In the genomic region with DNA sequence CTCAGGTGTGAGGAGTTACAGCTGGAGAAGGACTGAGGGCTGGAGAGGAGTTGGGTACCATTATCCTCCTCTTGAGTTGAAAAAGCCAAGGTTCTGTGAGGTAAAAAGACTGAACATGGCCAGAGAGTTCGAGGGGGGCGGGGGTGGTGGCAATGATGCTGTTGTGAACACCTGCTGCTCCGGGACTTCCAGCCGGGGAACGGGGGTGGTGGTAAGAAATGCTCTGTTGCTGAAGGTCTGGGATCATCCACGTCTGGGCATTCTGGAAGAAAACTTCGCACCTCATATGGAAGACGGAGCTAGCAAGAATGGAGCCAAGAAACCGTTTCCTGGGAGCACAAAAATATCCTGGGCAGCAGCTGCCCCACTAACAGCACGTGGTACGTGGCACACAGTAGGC, we compare ENCODE assay signal across 20 cellular contexts. TPM values are rescaled to one million over a fixed set of nuclear protein-coding genes. Genes with fewer than 3 reads are reported as not detected.
DNase-seq lines count a peak whose midpoint lies in the region; ATAC-seq, FAIRE-seq and TF ChIP-seq lines count a peak whose summit lies in the region.
"Had no signal": no experiment of that assay in that cellular context is flagged by ENCODE, and none has a peak within 500 bp of the region (broad histone marks: within the 10 kb centered on the region; RNA-seq: fewer than 3 reads in every experiment).

No MANE protein-coding gene starts in this region.

- H3F3A ChIP-seq in MM.1S (ENCODE audit: insufficient read depth, low read length) = no peaks in the 10 kb centered on the region

- no peak for TF ChIP-seq POLR2A in K562 (conservative IDR thresholded peaks at IDR 0.05)

- H3K9me3 Mint-ChIP-seq in natural killer cell treated with Interleukin-12 subunit alpha and Interleukin-12 subunit beta and Interleukin-15 and Interleukin-18, amount 100 ng/mL, for 72 hours = no peaks in the 10 kb centered on the region
- H3K9me3 Mint-ChIP-seq in natural killer cell = no peaks in the 10 kb centered on the region

- H3K36me3 ChIP-seq in MM.1S (replicated peaks; ENCODE audit: insufficient read depth, low read length) (no peaks in the 10 kb centered on the region), K562 (ENCODE audit: control insufficient read depth, insufficient read depth, low read length) (no peaks in the 10 kb centered on the region)

- intact Hi-C loops in natural killer cell (cut with micrococcal nuclease) (no loop called here), K562 (cut with micrococcal nuclease) (no loop called here)

- H3K9me1 ChIP-seq in K562 (ENCODE audit: control insufficient read depth, insufficient read depth, low read length) = no peaks in the 10 kb centered on the region

- H3K9me3 ChIP-seq in MM.1S (replicated peaks; ENCODE audit: insufficient read depth, low read length) (no peaks in the 10 kb centered on the region), K562 (replicated peaks; ENCODE audit: control insufficient read depth, insufficient read depth, low read depth, low read length) (peaks cover 4% of the 10 kb centered on the region)
- H3K9me3 ChIP-seq: SK-N-SH had no signal

- no peaks in the 10 kb centered on the region for H3K36me3 Mint-ChIP-seq in natural killer cell treated with Interleukin-12 subunit alpha and Interleukin-12 subunit beta and Interleukin-15 and Interleukin-18, amount 100 ng/mL, for 72 hours
- no peaks in the 10 kb centered on the region for H3K36me3 Mint-ChIP-seq in natural killer cell
- H3K36me3 Mint-ChIP-seq: CD14-positive monocyte, IgD-negative memory B cell had no signal

- H3K4me1 Mint-ChIP-seq in natural killer cell treated with Interleukin-12 subunit alpha and Interleukin-12 subunit beta and Interleukin-15 and Interleukin-18, amount 100 ng/mL, for 72 hours (ENCODE audit: low read depth in 2 of 2) = peaks cover 9 to 11% of the 10 kb centered on the region in 2 donors
- H3K4me1 Mint-ChIP-seq in natural killer cell = peaks cover 9% of the 10 kb centered on the region in 2 donors
- H3K4me1 Mint-ChIP-seq: CD14-positive monocyte had no signal

- H3K4me3 Mint-ChIP-seq in natural killer cell treated with Interleukin-12 subunit alpha and Interleukin-12 subunit beta and Interleukin-15 and Interleukin-18, amount 100 ng/mL, for 72 hours = peak overlapping the region; percentile 37
- no peak overlapping the region for H3K4me3 Mint-ChIP-seq in natural killer cell
- H3K4me3 Mint-ChIP-seq: CD14-positive monocyte had no signal

- H3K27ac ChIP-seq in MM.1S (ENCODE audit: low read length) (no peak overlapping the region), K562 (ENCODE audit: extremely low read depth, low read depth, low read length) (no peak overlapping the region)
- H3K27ac ChIP-seq: HL-60 had no signal

- FAIRE-seq in K562 (lab: Jason Lieb, UNC) = no peak
- FAIRE-seq: H54 had no signal

- in situ Hi-C loops in K562 (cut with MboI) = loop anchor here (5.0 kb wide), 1 partner anchor 67 kb away; no protein-coding TSS in a partner anchor

- no TSS peak for BruUV-seq in K562 (replicated peaks; lab: Mats Ljungman, UMichigan)

- no peaks in the 10 kb centered on the region for H3K4me1 ChIP-seq in MM.1S (ENCODE audit: low read length)
- peaks cover 0 to 10% of the 10 kb centered on the region in 2 experiments; a peak in 3 of 5 replicates for H3K4me1 ChIP-seq in K562 (replicated peaks in 1 of 2; ENCODE audit: control insufficient read depth in 2 of 2, insufficient read depth in 2 of 2, low read length in 2 of 2)

- TF ChIP-seq RAD21 in K562 (CRISPR knock-in tag; conservative IDR thresholded peaks at IDR 0.05 in 1 of 2, IDR thresholded peaks at IDR 0.05 in 1 of 2) = no peak

- POLR2A ChIA-PET in K562 (lab: Yijun Ruan, JAX) = interaction anchor here (0.6 to 0.7 kb wide), 2 partner anchors 187 to 295 kb away, joined by 3 read pairs; no protein-coding TSS in a partner anchor

- no peak for DNase-seq in natural killer cell treated with Interleukin-12 subunit alpha and Interleukin-12 subunit beta and Interleukin-15 and Interleukin-18, amount 100 ng/mL, for 72 hours (ENCODE audit: low spot score)
- DNase-seq in natural killer cell = no peak
- DNase-seq in MM.1S = no peak
- DNase-seq in K562 (ENCODE audit: extremely low read depth in 1 of 4, low spot score in 3 of 4) = no peak
- DNase-seq in C1 segment of cervical spinal cord (lab: John Stamatoyannopoulos, UW) = no peak
- DNase-seq in stimulated activated CD4-positive, alpha-beta T cell treated with anti-CD3 and anti-CD28 coated beads, Interleukin-2, amount 100 ng/mL, for 24 hours = no peak
- DNase-seq: ACHN, DMS79 treated with DMSO at 0.1 percent for 48 hours, NCI-H1105, NCI-H2081 treated with DMSO at 0.1 percent for 48 hours, NCI-H446 treated with DMSO at 0.1 percent for 48 hours, PC-3, SHP77 treated with DMSO at 0.1 percent for 48 hours, SK-N-SH had no signal

- CTCF ChIA-PET in K562 (lab: Yijun Ruan, JAX; ENCODE audit: low intra/inter-chr PET ratio) = no interaction called here

- 38% methylated on average over 11 of the region's 11 CpGs for WGBS in K562 (ENCODE audit: insufficient coverage, low coverage, missing lambda C conversion rate)

- H3K27me3 ChIP-seq in MM.1S (replicated peaks; ENCODE audit: insufficient read depth, low read length) (peaks cover 38% of the 10 kb centered on the region), K562 (ENCODE audit: control insufficient read depth in 2 of 2, insufficient read depth in 2 of 2, low read length in 2 of 2) (peaks cover 14 to 31% of the 10 kb centered on the region in 2 experiments; a peak in 4 of 5 replicates)

- no peak overlapping the region for H3K27ac Mint-ChIP-seq in natural killer cell treated with Interleukin-12 subunit alpha and Interleukin-12 subunit beta and Interleukin-15 and Interleukin-18, amount 100 ng/mL, for 72 hours
- H3K27ac Mint-ChIP-seq in natural killer cell = no peak overlapping the region
- H3K27ac Mint-ChIP-seq: CD14-positive monocyte had no signal

- TF ChIP-seq CTCF in natural killer cell (IDR thresholded peaks at IDR 0.05) (no peak), MM.1S (IDR thresholded peaks at IDR 0.05; ENCODE audit: low read length) (no peak), K562 (IDR thresholded peaks at IDR 0.05 in 2 of 3, conservative IDR thresholded peaks at IDR 0.05 in 1 of 3; ENCODE audit: insufficient read depth in 2 of 3, low read depth in 1 of 3, low read length in 3 of 3) (no peak)

- no peak overlapping the region for H2AFZ ChIP-seq in MM.1S (ENCODE audit: low read length)
- H2AFZ ChIP-seq in K562 (ENCODE audit: low read depth, low read length) = peak overlapping the region; percentile 43

- H3K4me3 ChIP-seq in MM.1S (ENCODE audit: low read length) = no peak overlapping the region
- no peak overlapping the region for H3K4me3 ChIP-seq in K562

- peaks cover 9 to 18% of the 10 kb centered on the region in 2 donors for H3K27me3 Mint-ChIP-seq in natural killer cell treated with Interleukin-12 subunit alpha and Interleukin-12 subunit beta and Interleukin-15 and Interleukin-18, amount 100 ng/mL, for 72 hours
- H3K27me3 Mint-ChIP-seq in natural killer cell (ENCODE audit: low read depth in 2 of 2) = peaks cover 0 to 9% of the 10 kb centered on the region in 2 donors

- ATAC-seq in natural killer cell treated with Interleukin-12 subunit alpha and Interleukin-12 subunit beta and Interleukin-15 and Interleukin-18, amount 100 ng/mL, for 72 hours = no peak
- no peak for ATAC-seq in natural killer cell
- no peak for ATAC-seq in K562
- ATAC-seq in GM19452 (IDR thresholded peaks at IDR 0.05; ENCODE audit: unreplicated experiment) = no peak

- no peak overlapping the region for H3K9ac ChIP-seq in MM.1S (ENCODE audit: low read length)
- H3K9ac ChIP-seq in K562 (ENCODE audit: insufficient read depth in 1 of 2, low read depth in 2 of 2, low read length in 2 of 2) = 0 out of 4 replicates have a peak overlapping the region, but pooled peaks of 1 of the 2 experiments have one; percentile 37
- H3K9ac ChIP-seq: SK-N-SH had no signal

- TF ChIP-seq EP300 in K562 (IDR thresholded peaks at IDR 0.05; ENCODE audit: low read length) = no peak

- H3K4me2 ChIP-seq in MM.1S (ENCODE audit: low read depth, low read length) = peak overlapping the region; percentile 17; the same call in 1 of the 2 replicates
- H3K4me2 ChIP-seq in K562 (ENCODE audit: insufficient read depth, low read length) = peak overlapping the region; percentile 47; the same call in 1 of the 2 replicates
- H3K4me2 ChIP-seq: SK-N-SH had no signal

- H3K9me2 ChIP-seq in MM.1S (replicated peaks; ENCODE audit: insufficient read depth, low read length) = no peaks in the 10 kb centered on the region
- H3K9me2 ChIP-seq: SK-N-SH had no signal

- H4K20me1 ChIP-seq in MM.1S (ENCODE audit: insufficient read depth, low read length) (no peaks in the 10 kb centered on the region), K562 (replicated peaks; ENCODE audit: control insufficient read depth, insufficient read depth, low read length) (no peaks in the 10 kb centered on the region)

- H3K79me2 ChIP-seq in MM.1S (ENCODE audit: low read length) (no peaks in the 10 kb centered on the region), K562 (ENCODE audit: control insufficient read depth, insufficient read depth, low read length) (no peaks in the 10 kb centered on the region)

RNA-seq across cellular contexts. Expression of a gene that starts 20.1 kb away (rescaled TPM):
- total RNA-seq in natural killer cell treated with Interleukin-12 subunit alpha and Interleukin-12 subunit beta and Interleukin-15 and Interleukin-18, amount 100 ng/mL, for 72 hours = not detected
- 1 to 10 TPM in 1 of 3 donors, not detected in 2; 2.4 TPM for total RNA-seq in natural killer cell
- total RNA-seq in K562 (2011; cell fraction: chromatin; rRNA removed; ENCODE audit: low replicate concordance) = 0.40 and 0.95 TPM in 2 replicates
- 0.13 and 0.33 TPM in 2 replicates for total RNA-seq in K562 (2011; cell fraction: nucleolus; rRNA removed)
- total RNA-seq in K562 (2011; cell fraction: nucleoplasm; rRNA removed) = 0.29 and 0.38 TPM in 2 replicates
- total RNA-seq in K562 (2014; rRNA removed) = 0.12 and 0.14 TPM in 2 replicates
- total RNA-seq in K562 (2014; rRNA removed; fragmentation: Illumina TruSeq; extraction: Trizol) = not detected in 2 replicates
- not detected in 2 replicates for total RNA-seq in K562 (2015; rRNA removed; fragmentation: Illumina TruSeq; extraction: Trizol)
- total RNA-seq in K562 (2021) = 0.22 and 0.38 TPM in 2 replicates
- 0.18 and 0.49 TPM in 2 replicates for polyA plus RNA-seq in K562 (2011; rRNA removed)
- 0.37 and 0.40 TPM in 2 replicates for polyA plus RNA-seq in K562 (2011; cell fraction: cytosol; rRNA removed)
- polyA plus RNA-seq in K562 (2011; cell fraction: nucleus; rRNA removed) = 0.16 and 0.18 TPM in 2 replicates
- 0.18 and 0.25 TPM in 2 replicates for polyA plus RNA-seq in K562 (2012)
- 0.11 and 0.22 TPM in 2 replicates for polyA plus RNA-seq in K562 (2014; fragmentation: Illumina TruSeq; extraction: Trizol)
- polyA plus RNA-seq in K562 (2014; fragmentation: Nextera tagmentation; extraction: Ambion mirVana) = under 1 TPM in 1 of 2 experiments, not detected in 1; 0.04 TPM
- polyA plus RNA-seq in K562 (2014; rRNA removed) = 0.07 TPM in 1 of 2 replicates, not detected in the other
- polyA minus RNA-seq in K562 (2011; rRNA and poly(A)+ RNA removed) = 0.07 and 0.15 TPM in 2 replicates
- polyA minus RNA-seq in K562 (2011; cell fraction: cytosol; rRNA and poly(A)+ RNA removed) = not detected in 2 replicates
- 0.56 TPM in 1 of 2 replicates, not detected in the other for polyA minus RNA-seq in K562 (2011; cell fraction: nucleus; rRNA and poly(A)+ RNA removed)
- total RNA-seq: HT1080 had no signal
- polyA plus RNA-seq: CD14-positive monocyte had no signal

RNA-seq across cellular contexts. Expression of a gene that starts 49.2 kb away (rescaled TPM):
- 10 to 100 TPM in 1 of 2 donors, 1 to 10 TPM in 1; 6.6 to 16.5 TPM for total RNA-seq in natural killer cell treated with Interleukin-12 subunit alpha and Interleukin-12 subunit beta and Interleukin-15 and Interleukin-18, amount 100 ng/mL, for 72 hours
- total RNA-seq in natural killer cell (10 to 100 TPM; 10.4 to 22.6 (median 13.1) TPM), K562 (2014; rRNA removed) (6.2 and 6.8 TPM in 2 replicates), K562 (2014; rRNA removed; fragmentation: Illumina TruSeq; extraction: Trizol) (5.2 and 5.5 TPM in 2 replicates), K562 (2015; rRNA removed; fragmentation: Illumina TruSeq; extraction: Trizol) (5.1 and 5.4 TPM in 2 replicates), K562 (2021) (6.8 and 7.3 TPM in 2 replicates)
- total RNA-seq in K562 (2011; cell fraction: chromatin; rRNA removed; ENCODE audit: low replicate concordance) = 8.8 and 13.1 TPM in 2 replicates
- total RNA-seq in K562 (2011; cell fraction: nucleolus; rRNA removed) = 5.2 and 5.4 TPM in 2 replicates
- 14.4 and 17.7 TPM in 2 replicates for total RNA-seq in K562 (2011; cell fraction: nucleoplasm; rRNA removed)
- polyA plus RNA-seq in K562 (2011; rRNA removed) (6.7 and 6.8 TPM in 2 replicates), K562 (2014; fragmentation: Illumina TruSeq; extraction: Trizol) (5.6 and 6.1 TPM in 2 replicates), K562 (2014; fragmentation: Nextera tagmentation; extraction: Ambion mirVana) (1 to 10 TPM; 1.5 TPM), K562 (2014; rRNA removed) (3.0 and 4.4 TPM in 2 replicates)
- 3.8 and 4.1 TPM in 2 replicates for polyA plus RNA-seq in K562 (2011; cell fraction: cytosol; rRNA removed)
- 15.0 and 15.7 TPM in 2 replicates for polyA plus RNA-seq in K562 (2011; cell fraction: nucleus; rRNA removed)
- 4.0 and 7.8 TPM in 2 replicates for polyA plus RNA-seq in K562 (2012)
- 10.8 and 11.6 TPM in 2 replicates for polyA minus RNA-seq in K562 (2011; rRNA and poly(A)+ RNA removed)
- polyA minus RNA-seq in K562 (2011; cell fraction: cytosol; rRNA and poly(A)+ RNA removed) = 2.1 and 3.3 TPM in 2 replicates
- 5.4 and 9.3 TPM in 2 replicates for polyA minus RNA-seq in K562 (2011; cell fraction: nucleus; rRNA and poly(A)+ RNA removed)
